ENCODE assay signal across 17 cellular contexts in the genomic region with DNA sequence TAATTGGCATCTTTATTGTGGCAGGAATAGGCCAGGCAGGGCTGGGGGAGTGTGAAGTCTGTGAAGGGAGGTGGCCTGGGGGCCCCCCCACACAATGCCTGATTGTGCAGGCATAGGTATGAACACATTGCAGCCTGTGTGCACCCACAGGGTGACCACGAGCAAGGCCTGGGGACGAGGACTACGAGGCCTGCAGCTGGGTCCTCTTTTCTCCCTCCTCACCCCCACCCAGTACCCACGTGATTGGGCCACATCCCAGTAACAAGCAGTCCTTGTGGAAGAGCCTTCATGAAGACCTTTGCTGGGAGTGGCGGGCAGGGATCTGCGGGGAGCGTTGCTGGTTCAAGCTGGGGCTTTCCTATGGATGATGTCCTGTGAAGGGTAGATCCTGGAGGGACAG. TPM values are rescaled to one million over a fixed set of nuclear protein-coding genes. Genes with fewer than 3 reads are reported as not detected.
DNase-seq lines count a peak whose midpoint lies in the region; ATAC-seq, FAIRE-seq and TF ChIP-seq lines count a peak whose summit lies in the region.
"Had no signal": no experiment of that assay in that cellular context is flagged by ENCODE, and none has a peak within 500 bp of the region (broad histone marks: within the 10 kb centered on the region; RNA-seq: fewer than 3 reads in every experiment).

No MANE protein-coding gene starts in this region.

- H3K27ac Mint-ChIP-seq in natural killer cell treated with Interleukin-12 subunit alpha and Interleukin-12 subunit beta and Interleukin-15 and Interleukin-18, amount 100 ng/mL, for 72 hours, result peak overlapping the region; percentile 55 to 87
- H3K27ac Mint-ChIP-seq: activated naive CD4-positive, alpha-beta T cell treated with anti-CD3 and anti-CD28 coated beads, Interleukin-2, amount 50 U/mL, for 24 hours had no signal

- FAIRE-seq in frontal cortex (lab: Jason Lieb, UNC), result no peak
- FAIRE-seq: keratinocyte had no signal

- no peaks in the 10 kb centered on the region for H3K27me3 Mint-ChIP-seq in natural killer cell treated with Interleukin-12 subunit alpha and Interleukin-12 subunit beta and Interleukin-15 and Interleukin-18, amount 100 ng/mL, for 72 hours

- no peak for TF ChIP-seq CTCF in NB4 (IDR thresholded peaks at IDR 0.05; ENCODE audit: low read depth, low read length)

- peaks cover 82 to 92% of the 10 kb centered on the region in 2 donors for H3K4me1 Mint-ChIP-seq in natural killer cell treated with Interleukin-12 subunit alpha and Interleukin-12 subunit beta and Interleukin-15 and Interleukin-18, amount 100 ng/mL, for 72 hours (ENCODE audit: low read depth in 2 of 2)

- TF ChIP-seq POLR2A in NB4 (IDR thresholded peaks at IDR 0.05; ENCODE audit: extremely low read depth, insufficient read length), result no peak

- no peaks in the 10 kb centered on the region for H3K36me3 Mint-ChIP-seq in natural killer cell treated with Interleukin-12 subunit alpha and Interleukin-12 subunit beta and Interleukin-15 and Interleukin-18, amount 100 ng/mL, for 72 hours
- H3K36me3 Mint-ChIP-seq: activated naive CD4-positive, alpha-beta T cell treated with anti-CD3 and anti-CD28 coated beads, Interleukin-2, amount 50 U/mL, for 24 hours had no signal

- H3K9me3 Mint-ChIP-seq in natural killer cell treated with Interleukin-12 subunit alpha and Interleukin-12 subunit beta and Interleukin-15 and Interleukin-18, amount 100 ng/mL, for 72 hours, result no peaks in the 10 kb centered on the region
- H3K9me3 Mint-ChIP-seq: activated naive CD4-positive, alpha-beta T cell treated with anti-CD3 and anti-CD28 coated beads, Interleukin-2, amount 50 U/mL, for 24 hours had no signal

- ATAC-seq in natural killer cell treated with Interleukin-12 subunit alpha and Interleukin-12 subunit beta and Interleukin-15 and Interleukin-18, amount 100 ng/mL, for 72 hours, result no peak
- ATAC-seq: PC-3 had no signal

- peak; percentile 68 for DNase-seq in NB4 (ENCODE audit: low read depth)
- DNase-seq in frontal cortex (ENCODE audit: low spot score in 2 of 2), result peak; percentile 51 to 52
- DNase-seq in natural killer cell treated with Interleukin-12 subunit alpha and Interleukin-12 subunit beta and Interleukin-15 and Interleukin-18, amount 100 ng/mL, for 72 hours (ENCODE audit: low spot score), result no peak
- peak; percentile 92 for DNase-seq in superior temporal gyrus (ENCODE audit: extremely low spot score)
- DNase-seq in AG08395 (ENCODE audit: low spot score), result no peak
- DNase-seq in T-helper 9 cell, result no peak
- DNase-seq in Kasumi-1 (lab: John Stamatoyannopoulos, UW), result no peak
- DNase-seq in stimulated activated naive CD4-positive, alpha-beta T cell treated with Interleukin-2 at 50 U/mL for 16 hours (lab: John Stamatoyannopoulos, UW), result no peak
- DNase-seq: central memory CD4-positive, alpha-beta T cell; Karpas-422; NCI-H1694 treated with DMSO at 0.1 percent for 48 hours; NCI-H524; stimulated activated CD4-positive, alpha-beta T cell treated with anti-CD3 and anti-CD28 coated beads, Interleukin-2, amount 100 ng/mL, for 48 hours; stimulated activated CD8-positive, alpha-beta memory T cell treated with anti-CD3 and anti-CD28 coated beads, Interleukin-4, amount 100 ng/mL, for 48 hours had no signal

- H3K4me3 Mint-ChIP-seq in natural killer cell treated with Interleukin-12 subunit alpha and Interleukin-12 subunit beta and Interleukin-15 and Interleukin-18, amount 100 ng/mL, for 72 hours, result no peak overlapping the region
- H3K4me3 Mint-ChIP-seq: activated naive CD4-positive, alpha-beta T cell treated with anti-CD3 and anti-CD28 coated beads, Interleukin-2, amount 50 U/mL, for 24 hours had no signal

- no peak overlapping the region for H3K4me3 ChIP-seq in NB4 (ENCODE audit: low read depth, low read length)

RNA-seq across cellular contexts. Expression of a gene that starts 29.3 kb away (rescaled TPM):
- 3.7 TPM for total RNA-seq in frontal cortex
- total RNA-seq in natural killer cell treated with Interleukin-12 subunit alpha and Interleukin-12 subunit beta and Interleukin-15 and Interleukin-18, amount 100 ng/mL, for 72 hours, result 10 to 100 TPM in 1 of 2 donors, 1 to 10 TPM in 1; 2.7 to 13.1 TPM
- total RNA-seq: PC-3 had no signal

Comparison
In these comparisons a context has a peak if more than half of its experiments do, and no peak if none do; other contexts are left out.
1. DNase-seq: peak in NB4 (single experiment), frontal cortex (2 of 2) and superior temporal gyrus (single experiment); none in natural killer cell treated with Interleukin-12 subunit alpha and Interleukin-12 subunit beta and Interleukin-15 and Interleukin-18, amount 100 ng/mL, for 72 hours (single experiment), AG08395 (single experiment), T-helper 9 cell (single experiment), Kasumi-1 (0 of 2) and stimulated activated naive CD4-positive, alpha-beta T cell treated with Interleukin-2 at 50 U/mL for 16 hours (single experiment).